In genomic region chr1:85374160-85374559, GRCh38 we compare ENCODE assay signal across 12 cellular contexts.
DNase-seq lines count a peak whose midpoint lies in the region; ATAC-seq and TF ChIP-seq lines count a peak whose summit lies in the region.
"Had no signal": no experiment of that assay in that cellular context is flagged by ENCODE, and none has a peak within 500 bp of the region (broad histone marks: within the 10 kb centered on the region; RNA-seq: fewer than 3 reads in every experiment).

No MANE protein-coding gene starts in this region.

- TF ChIP-seq CTCF in HFFc6 (IDR thresholded peaks at IDR 0.05): no peak
- no peak for TF ChIP-seq CTCF in heart right ventricle (IDR thresholded peaks at IDR 0.05)
- TF ChIP-seq CTCF in suprapubic skin (IDR thresholded peaks at IDR 0.05): no peak

- H3K9ac ChIP-seq in adipocyte (ENCODE audit: low read length): no peak overlapping the region

- H3K27me3 ChIP-seq in adipocyte (replicated peaks; ENCODE audit: control insufficient read depth, insufficient read depth, low read length) (no peaks in the 10 kb centered on the region), heart right ventricle (no peaks in the 10 kb centered on the region), suprapubic skin (no peaks in the 10 kb centered on the region)

- H3K4me1 Mint-ChIP-seq in HFFc6 (ENCODE audit: low read depth): peaks cover 95% of the 10 kb centered on the region

- H3K9me3 Mint-ChIP-seq in HFFc6: no peaks in the 10 kb centered on the region
- H3K9me3 Mint-ChIP-seq: neural crest cell had no signal

- H3K4me1 ChIP-seq in adipocyte (ENCODE audit: control insufficient read depth, insufficient read depth, low read length) (peaks cover 42% of the 10 kb centered on the region), heart right ventricle (peaks cover 0 to 23% (median 3%) of the 10 kb centered on the region in 9 donors), suprapubic skin (peaks cover 13% of the 10 kb centered on the region)

- no peak overlapping the region for H3K4me3 ChIP-seq in adipocyte (ENCODE audit: low read length)
- H3K4me3 ChIP-seq in heart right ventricle: no peak overlapping the region
- H3K4me3 ChIP-seq in skeletal muscle cell (ENCODE audit: low read depth, low read length): no peak overlapping the region
- no peak overlapping the region for H3K4me3 ChIP-seq in suprapubic skin

- H3K4me3 Mint-ChIP-seq in HFFc6: peak overlapping the region; percentile 46
- H3K4me3 Mint-ChIP-seq: neural crest cell had no signal

- ATAC-seq in heart right ventricle: peak in 5 of 8 donors; percentile 8 to 82 (median 70)
- no peak for ATAC-seq in HG02981 (IDR thresholded peaks at IDR 0.05; ENCODE audit: unreplicated experiment)
- no peak for ATAC-seq in GM19324 (IDR thresholded peaks at IDR 0.05; ENCODE audit: low FRiP score, unreplicated experiment)

- peaks cover 37% of the 10 kb centered on the region for H3K36me3 Mint-ChIP-seq in HFFc6 (ENCODE audit: low read depth)

- no peak for TF ChIP-seq POLR2A in suprapubic skin (IDR thresholded peaks at IDR 0.05)

- no peaks in the 10 kb centered on the region for H3K36me3 ChIP-seq in adipocyte (ENCODE audit: control insufficient read depth, insufficient read depth, low read length, severe bottlenecking)
- H3K36me3 ChIP-seq in heart right ventricle: no peaks in the 10 kb centered on the region
- H3K36me3 ChIP-seq in suprapubic skin: no peaks in the 10 kb centered on the region

- DNase-seq in HFFc6: peak; percentile 86
- peak; percentile 38 for DNase-seq in adipocyte (ENCODE audit: low read depth)
- no peak for DNase-seq in heart right ventricle
- peak; percentile 60 for DNase-seq in skeletal muscle cell (ENCODE audit: low read depth)
- DNase-seq in amniotic stem cell (lab: John Stamatoyannopoulos, UW): no peak
- no peak for DNase-seq in suprapubic skin (ENCODE audit: low spot score in 2 of 2)
- DNase-seq: cerebellar nuclear complex, hypothalamus, NCI-H1092 had no signal

- no peak for TF ChIP-seq EP300 in suprapubic skin (IDR thresholded peaks at IDR 0.05)

- no peaks in the 10 kb centered on the region for H3K9me3 ChIP-seq in adipocyte (ENCODE audit: control insufficient read depth, low read length)
- H3K9me3 ChIP-seq in heart right ventricle: no peaks in the 10 kb centered on the region
- no peaks in the 10 kb centered on the region for H3K9me3 ChIP-seq in suprapubic skin

- peak overlapping the region; percentile 67 for H3K27ac Mint-ChIP-seq in HFFc6

- intact Hi-C loops in heart right ventricle (cut with DNase I): no loop called here

- H3K27me3 Mint-ChIP-seq in HFFc6 (ENCODE audit: insufficient read depth): peaks cover 13% of the 10 kb centered on the region

- H3K27ac ChIP-seq in heart right ventricle (no peak overlapping the region), suprapubic skin (no peak overlapping the region)

Comparison
In these comparisons a context has a peak if more than half of its experiments do, and no peak if none do; other contexts are left out.
1. DNase-seq: peak in HFFc6 (single experiment), adipocyte (single experiment) and skeletal muscle cell (single experiment); none in heart right ventricle (0 of 2), amniotic stem cell (single experiment) and suprapubic skin (0 of 2).
2. ATAC-seq: peak in heart right ventricle (5 of 8); none in HG02981 (single experiment) and GM19324 (single experiment).